In genomic region chr11:75214411-75214821, GRCh38 we compare ENCODE assay signal across 1 cellular context.
TF ChIP-seq lines count a peak whose summit lies in the region.

No MANE protein-coding gene starts in this region.

TF ChIP-seq in K562, 482 proteins besides CTCF, POLR2A, EP300 and RAD21 (continued from another document and continues in another):
- TF ChIP-seq HCFC1 (IDR thresholded peaks at IDR 0.05; ENCODE audit: low read depth, low read length): peak; percentile 50
- TF ChIP-seq SAFB (IDR thresholded peaks at IDR 0.05; ENCODE audit: borderline replicate concordance, low read depth, low read length): no peak
- no peak for TF ChIP-seq ZNF551 (CRISPR knock-in tag; IDR thresholded peaks at IDR 0.05)
- TF ChIP-seq ZNF398 (CRISPR knock-in tag; IDR thresholded peaks at IDR 0.05): no peak
- no peak for TF ChIP-seq RAD51 (IDR thresholded peaks at IDR 0.05; ENCODE audit: borderline replicate concordance, low read depth)
- TF ChIP-seq ETV1 (tag; conservative IDR thresholded peaks at IDR 0.05; ENCODE audit: low read depth): peak; percentile 40
- peak; percentile 13; the same call in 1 of the 2 replicates for TF ChIP-seq MXI1 (IDR thresholded peaks at IDR 0.05; ENCODE audit: low read depth, low read length)
- TF ChIP-seq CHAMP1 (IDR thresholded peaks at IDR 0.05): peak; percentile 82; the same call in 1 of the 2 replicates
- peak in 1 of 2 experiments; percentile 91; a peak in 2 of 4 replicates for TF ChIP-seq RCOR1 (IDR thresholded peaks at IDR 0.05; ENCODE audit: borderline replicate concordance in 1 of 2, low read depth in 2 of 2, low read length in 2 of 2)
- no peak for TF ChIP-seq ARID3A (IDR thresholded peaks at IDR 0.05; ENCODE audit: borderline replicate concordance, low read depth, low read length)
- TF ChIP-seq NCOA2 (IDR thresholded peaks at IDR 0.05; ENCODE audit: partially characterized antibody in 2 of 2): no peak
- no peak for TF ChIP-seq BHLHE40 (IDR thresholded peaks at IDR 0.05; ENCODE audit: low read length)
- TF ChIP-seq, protein P1, sequence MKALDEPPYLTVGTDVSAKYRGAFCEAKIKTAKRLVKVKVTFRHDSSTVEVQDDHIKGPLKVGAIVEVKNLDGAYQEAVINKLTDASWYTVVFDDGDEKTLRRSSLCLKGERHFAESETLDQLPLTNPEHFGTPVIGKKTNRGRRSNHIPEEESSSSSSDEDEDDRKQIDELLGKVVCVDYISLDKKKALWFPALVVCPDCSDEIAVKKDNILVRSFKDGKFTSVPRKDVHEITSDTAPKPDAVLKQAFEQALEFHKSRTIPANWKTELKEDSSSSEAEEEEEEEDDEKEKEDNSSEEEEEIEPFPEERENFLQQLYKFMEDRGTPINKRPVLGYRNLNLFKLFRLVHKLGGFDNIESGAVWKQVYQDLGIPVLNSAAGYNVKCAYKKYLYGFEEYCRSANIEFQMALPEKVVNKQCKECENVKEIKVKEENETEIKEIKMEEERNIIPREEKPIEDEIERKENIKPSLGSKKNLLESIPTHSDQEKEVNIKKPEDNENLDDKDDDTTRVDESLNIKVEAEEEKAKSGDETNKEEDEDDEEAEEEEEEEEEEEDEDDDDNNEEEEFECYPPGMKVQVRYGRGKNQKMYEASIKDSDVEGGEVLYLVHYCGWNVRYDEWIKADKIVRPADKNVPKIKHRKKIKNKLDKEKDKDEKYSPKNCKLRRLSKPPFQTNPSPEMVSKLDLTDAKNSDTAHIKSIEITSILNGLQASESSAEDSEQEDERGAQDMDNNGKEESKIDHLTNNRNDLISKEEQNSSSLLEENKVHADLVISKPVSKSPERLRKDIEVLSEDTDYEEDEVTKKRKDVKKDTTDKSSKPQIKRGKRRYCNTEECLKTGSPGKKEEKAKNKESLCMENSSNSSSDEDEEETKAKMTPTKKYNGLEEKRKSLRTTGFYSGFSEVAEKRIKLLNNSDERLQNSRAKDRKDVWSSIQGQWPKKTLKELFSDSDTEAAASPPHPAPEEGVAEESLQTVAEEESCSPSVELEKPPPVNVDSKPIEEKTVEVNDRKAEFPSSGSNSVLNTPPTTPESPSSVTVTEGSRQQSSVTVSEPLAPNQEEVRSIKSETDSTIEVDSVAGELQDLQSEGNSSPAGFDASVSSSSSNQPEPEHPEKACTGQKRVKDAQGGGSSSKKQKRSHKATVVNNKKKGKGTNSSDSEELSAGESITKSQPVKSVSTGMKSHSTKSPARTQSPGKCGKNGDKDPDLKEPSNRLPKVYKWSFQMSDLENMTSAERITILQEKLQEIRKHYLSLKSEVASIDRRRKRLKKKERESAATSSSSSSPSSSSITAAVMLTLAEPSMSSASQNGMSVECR (CRISPR knock-in tag; IDR thresholded peaks at IDR 0.05): peak; percentile 79
- TF ChIP-seq TFE3 (CRISPR knock-in tag; IDR thresholded peaks at IDR 0.05): no peak
- TF ChIP-seq SOX6 (IDR thresholded peaks at IDR 0.05): no peak
- no peak for TF ChIP-seq CREB1 (IDR thresholded peaks at IDR 0.05)
- TF ChIP-seq CREB1 (CRISPR knock-in tag; IDR thresholded peaks at IDR 0.05): peak; percentile 71
- peak in 1 of 2 experiments; percentile 86; a peak in 2 of 4 replicates for TF ChIP-seq SRF (CRISPR knock-in tag; IDR thresholded peaks at IDR 0.05)
- 0 out of 2 replicates have a peak, but pooled peaks have one; percentile 50 for TF ChIP-seq MECOM (CRISPR knock-in tag; IDR thresholded peaks at IDR 0.05)
- TF ChIP-seq, protein P2, sequence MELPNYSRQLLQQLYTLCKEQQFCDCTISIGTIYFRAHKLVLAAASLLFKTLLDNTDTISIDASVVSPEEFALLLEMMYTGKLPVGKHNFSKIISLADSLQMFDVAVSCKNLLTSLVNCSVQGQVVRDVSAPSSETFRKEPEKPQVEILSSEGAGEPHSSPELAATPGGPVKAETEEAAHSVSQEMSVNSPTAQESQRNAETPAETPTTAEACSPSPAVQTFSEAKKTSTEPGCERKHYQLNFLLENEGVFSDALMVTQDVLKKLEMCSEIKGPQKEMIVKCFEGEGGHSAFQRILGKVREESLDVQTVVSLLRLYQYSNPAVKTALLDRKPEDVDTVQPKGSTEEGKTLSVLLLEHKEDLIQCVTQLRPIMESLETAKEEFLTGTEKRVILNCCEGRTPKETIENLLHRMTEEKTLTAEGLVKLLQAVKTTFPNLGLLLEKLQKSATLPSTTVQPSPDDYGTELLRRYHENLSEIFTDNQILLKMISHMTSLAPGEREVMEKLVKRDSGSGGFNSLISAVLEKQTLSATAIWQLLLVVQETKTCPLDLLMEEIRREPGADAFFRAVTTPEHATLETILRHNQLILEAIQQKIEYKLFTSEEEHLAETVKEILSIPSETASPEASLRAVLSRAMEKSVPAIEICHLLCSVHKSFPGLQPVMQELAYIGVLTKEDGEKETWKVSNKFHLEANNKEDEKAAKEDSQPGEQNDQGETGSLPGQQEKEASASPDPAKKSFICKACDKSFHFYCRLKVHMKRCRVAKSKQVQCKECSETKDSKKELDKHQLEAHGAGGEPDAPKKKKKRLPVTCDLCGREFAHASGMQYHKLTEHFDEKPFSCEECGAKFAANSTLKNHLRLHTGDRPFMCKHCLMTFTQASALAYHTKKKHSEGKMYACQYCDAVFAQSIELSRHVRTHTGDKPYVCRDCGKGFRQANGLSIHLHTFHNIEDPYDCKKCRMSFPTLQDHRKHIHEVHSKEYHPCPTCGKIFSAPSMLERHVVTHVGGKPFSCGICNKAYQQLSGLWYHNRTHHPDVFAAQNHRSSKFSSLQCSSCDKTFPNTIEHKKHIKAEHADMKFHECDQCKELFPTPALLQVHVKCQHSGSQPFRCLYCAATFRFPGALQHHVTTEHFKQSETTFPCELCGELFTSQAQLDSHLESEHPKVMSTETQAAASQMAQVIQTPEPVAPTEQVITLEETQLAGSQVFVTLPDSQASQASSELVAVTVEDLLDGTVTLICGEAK (IDR thresholded peaks at IDR 0.05): peak; percentile 56; the same call in 1 of the 2 replicates
- TF ChIP-seq, protein P2 (CRISPR knock-in tag; IDR thresholded peaks at IDR 0.05): peak; percentile 56; the same call in 1 of the 2 replicates
- TF ChIP-seq SMAD4 (CRISPR knock-in tag; conservative IDR thresholded peaks at IDR 0.05): peak; percentile 65
- TF ChIP-seq CHD2 (IDR thresholded peaks at IDR 0.05; ENCODE audit: low read depth, low read length): no peak
- no peak for TF ChIP-seq TCFL5 (CRISPR knock-in tag; conservative IDR thresholded peaks at IDR 0.05)
- TF ChIP-seq ARID3B (CRISPR knock-in tag; IDR thresholded peaks at IDR 0.05; ENCODE audit: borderline replicate concordance): no peak
- TF ChIP-seq HDGF (IDR thresholded peaks at IDR 0.05): no peak
